ENCODE assay signal across 8 cellular contexts in the genomic region with DNA sequence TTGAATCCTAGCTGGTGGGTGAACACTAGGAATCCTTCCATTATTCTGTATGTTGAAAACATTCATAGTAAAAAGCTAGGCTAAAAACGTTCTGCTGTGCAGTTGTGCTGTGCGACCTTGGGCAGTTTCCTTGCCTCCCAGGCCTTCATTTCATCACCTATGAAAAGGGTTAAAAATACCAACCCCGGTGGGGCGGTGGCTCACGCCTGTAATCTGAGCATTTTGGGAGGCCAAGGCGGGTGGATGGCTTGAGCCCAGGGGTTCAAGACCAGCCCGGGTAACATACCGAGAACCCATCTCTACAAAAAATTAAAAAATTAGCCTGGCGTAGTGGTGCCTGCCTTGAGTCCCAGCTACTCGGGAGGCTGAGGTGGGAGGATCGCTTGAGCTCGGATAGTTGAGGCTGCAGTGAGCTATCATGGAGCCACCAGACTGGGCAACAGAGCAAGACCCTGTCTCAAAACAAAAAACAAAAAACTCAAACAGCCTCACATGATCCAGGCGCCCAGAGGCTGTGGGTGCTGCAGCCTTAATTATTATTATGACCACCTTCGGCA. TPM values are rescaled to one million over a fixed set of nuclear protein-coding genes. Genes with fewer than 3 reads are reported as not detected.
A peak's percentile ranks its signal among the peaks of the same experiment; 100 is the strongest.
DNase-seq lines count a peak whose midpoint lies in the region; ATAC-seq and TF ChIP-seq lines count a peak whose summit lies in the region.

No MANE protein-coding gene starts in this region.

- no peaks in the 10 kb centered on the region for H3K27me3 Mint-ChIP-seq in activated CD4-positive, alpha-beta T cell treated with anti-CD3 and anti-CD28 coated beads, Interleukin-2, amount 10 ng/mL, durations not matched to agents 7 days and 5 days
- H3K27me3 Mint-ChIP-seq in activated naive CD8-positive, alpha-beta T cell treated with anti-CD3 and anti-CD28 coated beads for 36 hours: peaks cover 10% of the 10 kb centered on the region

- 65% methylated on average over 14 of the region's 14 CpGs for WGBS in liver

- no peak for TF ChIP-seq CTCF in liver (IDR thresholded peaks at IDR 0.05; ENCODE audit: low read depth, low read length, missing input control)
- no peak for TF ChIP-seq CTCF in thoracic aorta (IDR thresholded peaks at IDR 0.05)

- TF ChIP-seq RAD21 in liver (IDR thresholded peaks at IDR 0.05): no peak

- CTCF ChIA-PET in activated CD4-positive, alpha-beta T cell treated with anti-CD3 and anti-CD28 coated beads, Interleukin-2, amount 10 ng/mL, durations not matched to agents 7 days and 5 days (lab: Charles Lee): interaction anchor here (2.4 to 3.3 kb wide), 3 partner anchors 47 to 315 kb away, joined by 8 to 10 read pairs (median 10); no protein-coding TSS in a partner anchor

- POLR2A ChIA-PET in activated CD4-positive, alpha-beta T cell treated with anti-CD3 and anti-CD28 coated beads, Interleukin-2, amount 10 ng/mL, durations not matched to agents 7 days and 5 days (lab: Charles Lee): no interaction called here

- H3K9me3 Mint-ChIP-seq in activated CD4-positive, alpha-beta T cell treated with anti-CD3 and anti-CD28 coated beads, Interleukin-2, amount 10 ng/mL, durations not matched to agents 7 days and 5 days: no peaks in the 10 kb centered on the region
- H3K9me3 Mint-ChIP-seq in activated naive CD8-positive, alpha-beta T cell treated with anti-CD3 and anti-CD28 coated beads for 36 hours: no peaks in the 10 kb centered on the region

- no peak for ATAC-seq in thoracic aorta (ENCODE audit: insufficient number of reproducible peaks, low FRiP score, low read depth)
- ATAC-seq in GM21576 (IDR thresholded peaks at IDR 0.05; ENCODE audit: unreplicated experiment): no peak
- ATAC-seq in GM21619 (IDR thresholded peaks at IDR 0.05; ENCODE audit: unreplicated experiment): no peak

- peaks cover 28% of the 10 kb centered on the region for H3K36me3 Mint-ChIP-seq in activated CD4-positive, alpha-beta T cell treated with anti-CD3 and anti-CD28 coated beads, Interleukin-2, amount 10 ng/mL, durations not matched to agents 7 days and 5 days (ENCODE audit: low read depth)
- H3K36me3 Mint-ChIP-seq in activated naive CD8-positive, alpha-beta T cell treated with anti-CD3 and anti-CD28 coated beads for 36 hours: peaks cover 35% of the 10 kb centered on the region

- H3K9me3 ChIP-seq in liver (ENCODE audit: control insufficient read depth in 4 of 4, low read length in 3 of 4) (no peaks in the 10 kb centered on the region), thoracic aorta (no peaks in the 10 kb centered on the region)

- peak overlapping the region in 1 of 2 donors; percentile 24 for H3K9ac ChIP-seq in liver (ENCODE audit: low read depth in 1 of 2, low read length in 2 of 2)

- no peaks in the 10 kb centered on the region for H3K27me3 ChIP-seq in liver (ENCODE audit: control insufficient read depth in 4 of 4, insufficient read depth in 4 of 4, low read length in 3 of 4)
- no peaks in the 10 kb centered on the region for H3K27me3 ChIP-seq in thoracic aorta (replicated peaks; ENCODE audit: insufficient read depth)

- H3K27ac Mint-ChIP-seq in activated CD4-positive, alpha-beta T cell treated with anti-CD3 and anti-CD28 coated beads, Interleukin-2, amount 10 ng/mL, durations not matched to agents 7 days and 5 days: peak overlapping the region; percentile 99
- peak overlapping the region; percentile 99 for H3K27ac Mint-ChIP-seq in activated naive CD8-positive, alpha-beta T cell treated with anti-CD3 and anti-CD28 coated beads for 36 hours

- peaks cover 50% of the 10 kb centered on the region for H3K4me1 Mint-ChIP-seq in activated CD4-positive, alpha-beta T cell treated with anti-CD3 and anti-CD28 coated beads, Interleukin-2, amount 10 ng/mL, durations not matched to agents 7 days and 5 days
- H3K4me1 Mint-ChIP-seq in activated naive CD8-positive, alpha-beta T cell treated with anti-CD3 and anti-CD28 coated beads for 36 hours: peaks cover 18% of the 10 kb centered on the region

- H3K27ac ChIP-seq in liver (ENCODE audit: low read depth in 1 of 2, low read length in 2 of 2) (peak overlapping the region; percentile 81 to 88), thoracic aorta (peak overlapping the region; percentile 8 to 64)

- H3K36me3 ChIP-seq in liver (ENCODE audit: control insufficient read depth in 4 of 4, insufficient read depth in 3 of 4, low read depth in 1 of 4, low read length in 3 of 4): no peaks in the 10 kb centered on the region
- no peaks in the 10 kb centered on the region for H3K36me3 ChIP-seq in thoracic aorta

- H3K4me3 Mint-ChIP-seq in activated CD4-positive, alpha-beta T cell treated with anti-CD3 and anti-CD28 coated beads, Interleukin-2, amount 10 ng/mL, durations not matched to agents 7 days and 5 days: peak overlapping the region; percentile 98
- H3K4me3 Mint-ChIP-seq in activated naive CD8-positive, alpha-beta T cell treated with anti-CD3 and anti-CD28 coated beads for 36 hours: peak overlapping the region; percentile 99

- H3K4me3 ChIP-seq in liver (ENCODE audit: low read depth in 1 of 3, low read length in 3 of 3) (peak overlapping the region in 1 of 3 donors; percentile 65), thoracic aorta (peak overlapping the region; percentile 82)

- DNase-seq in activated CD4-positive, alpha-beta T cell treated with anti-CD3 and anti-CD28 coated beads, Interleukin-2, amount 10 ng/mL, durations not matched to agents 7 days and 5 days: no peak
- no peak for DNase-seq in activated CD4-positive, alpha-beta T cell treated with anti-CD3 and anti-CD28 coated beads, Interleukin-2, amount 50 U/mL, for 1 hour
- DNase-seq in activated naive CD8-positive, alpha-beta T cell treated with anti-CD3 and anti-CD28 coated beads for 36 hours: no peak
- DNase-seq in thoracic aorta (ENCODE audit: low spot score) (no peak), iPS-NIHi7 (ENCODE audit: extremely low spot score) (no peak)

- peaks cover 20 to 35% (median 28%) of the 10 kb centered on the region in 4 donors for H3K4me1 ChIP-seq in liver (ENCODE audit: control insufficient read depth in 4 of 4, insufficient read depth in 4 of 4, low read length in 3 of 4)
- H3K4me1 ChIP-seq in thoracic aorta (ENCODE audit: control insufficient read depth in 1 of 2, low read depth in 2 of 2): peaks cover 21 to 32% of the 10 kb centered on the region in 2 donors

TF ChIP-seq in liver, 16 proteins besides CTCF, POLR2A, EP300 and RAD21:
- TF ChIP-seq JUND (IDR thresholded peaks at IDR 0.05) (no peak), FOXA2 (IDR thresholded peaks at IDR 0.05) (no peak), GABPA (IDR thresholded peaks at IDR 0.05 in 1 of 2, conservative IDR thresholded peaks at IDR 0.05 in 1 of 2) (no peak), RXRA (IDR thresholded peaks at IDR 0.05) (no peak), SP1 (IDR thresholded peaks at IDR 0.05) (no peak), EGR1 (IDR thresholded peaks at IDR 0.05; ENCODE audit: low read depth in 2 of 2) (no peak), HNF4G (IDR thresholded peaks at IDR 0.05) (no peak)
- TF ChIP-seq, protein P1, sequence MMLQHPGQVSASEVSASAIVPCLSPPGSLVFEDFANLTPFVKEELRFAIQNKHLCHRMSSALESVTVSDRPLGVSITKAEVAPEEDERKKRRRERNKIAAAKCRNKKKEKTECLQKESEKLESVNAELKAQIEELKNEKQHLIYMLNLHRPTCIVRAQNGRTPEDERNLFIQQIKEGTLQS (IDR thresholded peaks at IDR 0.05): no peak
- TF ChIP-seq, protein P2, sequence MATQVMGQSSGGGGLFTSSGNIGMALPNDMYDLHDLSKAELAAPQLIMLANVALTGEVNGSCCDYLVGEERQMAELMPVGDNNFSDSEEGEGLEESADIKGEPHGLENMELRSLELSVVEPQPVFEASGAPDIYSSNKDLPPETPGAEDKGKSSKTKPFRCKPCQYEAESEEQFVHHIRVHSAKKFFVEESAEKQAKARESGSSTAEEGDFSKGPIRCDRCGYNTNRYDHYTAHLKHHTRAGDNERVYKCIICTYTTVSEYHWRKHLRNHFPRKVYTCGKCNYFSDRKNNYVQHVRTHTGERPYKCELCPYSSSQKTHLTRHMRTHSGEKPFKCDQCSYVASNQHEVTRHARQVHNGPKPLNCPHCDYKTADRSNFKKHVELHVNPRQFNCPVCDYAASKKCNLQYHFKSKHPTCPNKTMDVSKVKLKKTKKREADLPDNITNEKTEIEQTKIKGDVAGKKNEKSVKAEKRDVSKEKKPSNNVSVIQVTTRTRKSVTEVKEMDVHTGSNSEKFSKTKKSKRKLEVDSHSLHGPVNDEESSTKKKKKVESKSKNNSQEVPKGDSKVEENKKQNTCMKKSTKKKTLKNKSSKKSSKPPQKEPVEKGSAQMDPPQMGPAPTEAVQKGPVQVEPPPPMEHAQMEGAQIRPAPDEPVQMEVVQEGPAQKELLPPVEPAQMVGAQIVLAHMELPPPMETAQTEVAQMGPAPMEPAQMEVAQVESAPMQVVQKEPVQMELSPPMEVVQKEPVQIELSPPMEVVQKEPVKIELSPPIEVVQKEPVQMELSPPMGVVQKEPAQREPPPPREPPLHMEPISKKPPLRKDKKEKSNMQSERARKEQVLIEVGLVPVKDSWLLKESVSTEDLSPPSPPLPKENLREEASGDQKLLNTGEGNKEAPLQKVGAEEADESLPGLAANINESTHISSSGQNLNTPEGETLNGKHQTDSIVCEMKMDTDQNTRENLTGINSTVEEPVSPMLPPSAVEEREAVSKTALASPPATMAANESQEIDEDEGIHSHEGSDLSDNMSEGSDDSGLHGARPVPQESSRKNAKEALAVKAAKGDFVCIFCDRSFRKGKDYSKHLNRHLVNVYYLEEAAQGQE (IDR thresholded peaks at IDR 0.05): no peak

RNA-seq across cellular contexts. Expression of gene RRM2, which starts 2.9 kb away (rescaled TPM):
- total RNA-seq in activated CD4-positive, alpha-beta T cell treated with anti-CD3 and anti-CD28 coated beads, Interleukin-2, amount 10 ng/mL, durations not matched to agents 7 days and 5 days: 100 to 1,000 TPM; 496 to 540 TPM
- 100 to 1,000 TPM; 414 to 424 TPM for total RNA-seq in activated naive CD8-positive, alpha-beta T cell treated with anti-CD3 and anti-CD28 coated beads for 36 hours
- total RNA-seq in liver (100 to 1,000 TPM in 1 of 2 donors, 1 to 10 TPM in 1; 4.4 to 124 TPM), thoracic aorta (1 to 10 TPM in 1 of 2 donors, under 1 TPM in 1; 0.92 to 1.2 TPM)
- polyA plus RNA-seq in liver: 10 to 100 TPM in 1 of 2 donors, 1 to 10 TPM in 1; 3.9 to 32.7 TPM

RNA-seq across cellular contexts. Expression of gene CYS1, which starts 39.5 kb away (rescaled TPM):
- under 1 TPM; 0.15 to 0.17 TPM for total RNA-seq in activated CD4-positive, alpha-beta T cell treated with anti-CD3 and anti-CD28 coated beads, Interleukin-2, amount 10 ng/mL, durations not matched to agents 7 days and 5 days
- not detected for total RNA-seq in activated naive CD8-positive, alpha-beta T cell treated with anti-CD3 and anti-CD28 coated beads for 36 hours
- 1 to 10 TPM; 1.3 to 4.1 TPM for total RNA-seq in liver
- polyA plus RNA-seq in liver: under 1 TPM; 0.07 to 0.72 TPM
- total RNA-seq in thoracic aorta: 10 to 100 TPM; 13.5 to 26.9 TPM
